28 cellular contexts compared by ENCODE assay signal in genomic region chr14:100143934-100144333, GRCh38. TPM values are rescaled to one million over a fixed set of nuclear protein-coding genes. Genes with fewer than 3 reads are reported as not detected.
A peak's percentile ranks its signal among the peaks of the same experiment; 100 is the strongest.
DNase-seq lines count a peak whose midpoint lies in the region; ATAC-seq and TF ChIP-seq lines count a peak whose summit lies in the region.
"Had no signal": no experiment of that assay in that cellular context is flagged by ENCODE, and none has a peak within 500 bp of the region (broad histone marks: within the 10 kb centered on the region; RNA-seq: fewer than 3 reads in every experiment).

No MANE protein-coding gene starts in this region.

- H3K36me3 ChIP-seq in transverse colon = no peaks in the 10 kb centered on the region

- H3K4me1 Mint-ChIP-seq in activated naive CD8-positive, alpha-beta T cell treated with anti-CD3 and anti-CD28 coated beads for 36 hours = peaks cover 17% of the 10 kb centered on the region
- H3K4me1 Mint-ChIP-seq in activated naive CD8-positive, alpha-beta T cell treated with anti-CD3 and anti-CD28 coated beads, Interleukin-2, amount 50 U/mL, for 24 hours = peaks cover 15% of the 10 kb centered on the region
- H3K4me1 Mint-ChIP-seq in IgD-negative memory B cell (peaks cover 12 to 14% (median 13%) of the 10 kb centered on the region in 3 donors), brain (peaks cover 20% of the 10 kb centered on the region)
- peaks cover 29 to 42% of the 10 kb centered on the region in 2 donors for H3K4me1 Mint-ChIP-seq in stimulated activated naive B cell treated with anti-CD40 and anti-IgM and Interleukin-4, amounts not matched to agents 10 μg/mL and 1 μg/mL and 100 μg/mL, for 72 hours

- H3K4me3 Mint-ChIP-seq in activated naive CD8-positive, alpha-beta T cell treated with anti-CD3 and anti-CD28 coated beads for 36 hours = no peak overlapping the region
- H3K4me3 Mint-ChIP-seq in activated naive CD8-positive, alpha-beta T cell treated with anti-CD3 and anti-CD28 coated beads, Interleukin-2, amount 50 U/mL, for 24 hours = no peak overlapping the region
- H3K4me3 Mint-ChIP-seq in IgD-negative memory B cell = no peak overlapping the region
- no peak overlapping the region for H3K4me3 Mint-ChIP-seq in brain
- H3K4me3 Mint-ChIP-seq in stimulated activated naive B cell treated with anti-CD40 and anti-IgM and Interleukin-4, amounts not matched to agents 10 μg/mL and 1 μg/mL and 100 μg/mL, for 72 hours = no peak overlapping the region
- H3K4me3 Mint-ChIP-seq: CD8-positive, alpha-beta T cell; GM23338; H9 had no signal

- H3K27me3 Mint-ChIP-seq in activated naive CD8-positive, alpha-beta T cell treated with anti-CD3 and anti-CD28 coated beads for 36 hours = no peaks in the 10 kb centered on the region
- peaks cover 2% of the 10 kb centered on the region for H3K27me3 Mint-ChIP-seq in activated naive CD8-positive, alpha-beta T cell treated with anti-CD3 and anti-CD28 coated beads, Interleukin-2, amount 50 U/mL, for 24 hours
- no peaks in the 10 kb centered on the region for H3K27me3 Mint-ChIP-seq in IgD-negative memory B cell
- H3K27me3 Mint-ChIP-seq in brain = no peaks in the 10 kb centered on the region
- H3K27me3 Mint-ChIP-seq in stimulated activated naive B cell treated with anti-CD40 and anti-IgM and Interleukin-4, amounts not matched to agents 10 μg/mL and 1 μg/mL and 100 μg/mL, for 72 hours = no peaks in the 10 kb centered on the region

- no peak for DNase-seq in activated naive CD8-positive, alpha-beta T cell treated with anti-CD3 and anti-CD28 coated beads for 36 hours
- no peak for DNase-seq in activated naive CD8-positive, alpha-beta T cell treated with anti-CD3 and anti-CD28 coated beads, Interleukin-2, amount 50 U/mL, for 24 hours
- DNase-seq in transverse colon (no peak), D341Med (ENCODE audit: low spot score) (no peak)
- no peak for DNase-seq in stimulated activated naive B cell treated with anti-CD40 and anti-IgM and Interleukin-4, amounts not matched to agents 10 μg/mL and 1 μg/mL and 100 μg/mL, for 72 hours
- DNase-seq: AML-193; C1 segment of cervical spinal cord; Caco-2; CD8-positive, alpha-beta T cell; DMS 273 treated with DMSO at 0.1 percent for 48 hours; DMS79; EL; GDM1; H9; IMR-90; NCI-H1048; NCI-H1417; NCI-H1694; NCI-H2029 treated with DMSO at 0.1 percent for 48 hours; NCI-H446 treated with DMSO at 0.1 percent for 48 hours; NCI-H526; RPMI8226; SHP77 had no signal

- peak overlapping the region; percentile 51 for H3K27ac Mint-ChIP-seq in activated naive CD8-positive, alpha-beta T cell treated with anti-CD3 and anti-CD28 coated beads for 36 hours
- H3K27ac Mint-ChIP-seq in activated naive CD8-positive, alpha-beta T cell treated with anti-CD3 and anti-CD28 coated beads, Interleukin-2, amount 50 U/mL, for 24 hours = no peak overlapping the region
- H3K27ac Mint-ChIP-seq in IgD-negative memory B cell (peak overlapping the region in 2 of 3 donors; percentile 19 to 28), brain (peak overlapping the region in 3 of 5 experiments; percentile 33 to 74 (median 38))
- H3K27ac Mint-ChIP-seq in stimulated activated naive B cell treated with anti-CD40 and anti-IgM and Interleukin-4, amounts not matched to agents 10 μg/mL and 1 μg/mL and 100 μg/mL, for 72 hours = no peak overlapping the region
- H3K27ac Mint-ChIP-seq: GM23338 had no signal

- H3K4me1 ChIP-seq in transverse colon = peaks cover 25 to 78% (median 72%) of the 10 kb centered on the region in 4 donors

- in situ Hi-C loops in transverse colon (cut with MboI; ENCODE audit: low pct_ligation_motif_present in 1 of 4, low pct_unique_long_range_greater_than_20kb in 1 of 4, low sequenced_read_pairs in 3 of 4) = no loop called here

- peaks cover 2% of the 10 kb centered on the region for H3K36me3 Mint-ChIP-seq in activated naive CD8-positive, alpha-beta T cell treated with anti-CD3 and anti-CD28 coated beads for 36 hours
- peaks cover 7% of the 10 kb centered on the region for H3K36me3 Mint-ChIP-seq in activated naive CD8-positive, alpha-beta T cell treated with anti-CD3 and anti-CD28 coated beads, Interleukin-2, amount 50 U/mL, for 24 hours (ENCODE audit: low read depth)
- H3K36me3 Mint-ChIP-seq in IgD-negative memory B cell (peaks cover 1% of the 10 kb centered on the region), brain (no peaks in the 10 kb centered on the region)
- H3K36me3 Mint-ChIP-seq in stimulated activated naive B cell treated with anti-CD40 and anti-IgM and Interleukin-4, amounts not matched to agents 10 μg/mL and 1 μg/mL and 100 μg/mL, for 72 hours = peaks cover 19 to 33% of the 10 kb centered on the region in 2 donors

- TF ChIP-seq EP300 in transverse colon (IDR thresholded peaks at IDR 0.05; ENCODE audit: low read depth) = no peak

- H3K27me3 ChIP-seq in transverse colon = no peaks in the 10 kb centered on the region

- no peak for TF ChIP-seq CTCF in brain (conservative IDR thresholded peaks at IDR 0.05)
- no peak for TF ChIP-seq CTCF in transverse colon (IDR thresholded peaks at IDR 0.05)

- no peaks in the 10 kb centered on the region for H3K9me3 ChIP-seq in transverse colon
- H3K9me3 ChIP-seq: A549, Caco-2 had no signal

- no peaks in the 10 kb centered on the region for H3K9me3 Mint-ChIP-seq in activated naive CD8-positive, alpha-beta T cell treated with anti-CD3 and anti-CD28 coated beads for 36 hours
- no peaks in the 10 kb centered on the region for H3K9me3 Mint-ChIP-seq in activated naive CD8-positive, alpha-beta T cell treated with anti-CD3 and anti-CD28 coated beads, Interleukin-2, amount 50 U/mL, for 24 hours
- no peaks in the 10 kb centered on the region for H3K9me3 Mint-ChIP-seq in IgD-negative memory B cell
- H3K9me3 Mint-ChIP-seq in brain = no peaks in the 10 kb centered on the region
- H3K9me3 Mint-ChIP-seq in stimulated activated naive B cell treated with anti-CD40 and anti-IgM and Interleukin-4, amounts not matched to agents 10 μg/mL and 1 μg/mL and 100 μg/mL, for 72 hours = no peaks in the 10 kb centered on the region
- H3K9me3 Mint-ChIP-seq: CD8-positive, alpha-beta T cell; GM23338; H9 had no signal

- WGBS in transverse colon (ENCODE audit: low coverage in 1 of 2), 2 donors = 83 to 92% methylated on average over 3 to 23 of the region's 23 CpGs

- intact Hi-C loops in transverse colon (cut with DNase I; ENCODE audit: low total_unique reads) = no loop called here

- TF ChIP-seq POLR2A in transverse colon (IDR thresholded peaks at IDR 0.05) = no peak

- H3K4me3 ChIP-seq in transverse colon = no peak overlapping the region
- H3K4me3 ChIP-seq: A549, GM12878, GM23338 had no signal

- H3K27ac ChIP-seq in transverse colon = peak overlapping the region in 3 of 4 donors; percentile 85 to 86 (median 86)

- ATAC-seq in activated naive CD8-positive, alpha-beta T cell treated with anti-CD3 and anti-CD28 coated beads, Interleukin-2, amount 50 U/mL, for 24 hours = no peak
- no peak for ATAC-seq in stimulated activated naive B cell treated with anti-CD40 and anti-IgM and Interleukin-4, amounts not matched to agents 10 μg/mL and 1 μg/mL and 100 μg/mL, for 72 hours (replicated peaks)
- ATAC-seq: CD8-positive, alpha-beta T cell; GM12878; GM23338 had no signal

RNA-seq across cellular contexts. Expression of gene DEGS2, which starts 15.5 kb away (rescaled TPM):
- 1 to 10 TPM; 1.6 to 1.8 TPM for total RNA-seq in activated naive CD8-positive, alpha-beta T cell treated with anti-CD3 and anti-CD28 coated beads for 36 hours
- polyA plus RNA-seq in IgD-negative memory B cell (6.5 TPM), brain (ENCODE audit: insufficient read depth, low read depth, low replicate concordance) (3.1 TPM)
- 10 to 100 TPM in 3 of 4 donors, 1 to 10 TPM in 1; 4.9 to 33.2 (median 23.7) TPM for total RNA-seq in transverse colon
- total RNA-seq: IMR-90 had no signal
- polyA plus RNA-seq: IMR-90 had no signal

Comparison
In these comparisons a context has a peak if more than half of its experiments do, and no peak if none do; other contexts are left out.
1. H3K27ac Mint-ChIP-seq: peak in activated naive CD8-positive, alpha-beta T cell treated with anti-CD3 and anti-CD28 coated beads for 36 hours (single experiment), IgD-negative memory B cell (2 of 3) and brain (3 of 5); none in activated naive CD8-positive, alpha-beta T cell treated with anti-CD3 and anti-CD28 coated beads, Interleukin-2, amount 50 U/mL, for 24 hours (single experiment) and stimulated activated naive B cell treated with anti-CD40 and anti-IgM and Interleukin-4, amounts not matched to agents 10 μg/mL and 1 μg/mL and 100 μg/mL, for 72 hours (single experiment).